In genomic region chr2:10477443-10478297, GRCh38 we compare ENCODE assay signal across 1 cellular context.
TF ChIP-seq lines count a peak whose summit lies in the region.

No MANE protein-coding gene starts in this region.

TF ChIP-seq in HepG2, 621 proteins besides CTCF, POLR2A, EP300 and RAD21 (continued from another document):
- TF ChIP-seq PHF5A (CRISPR knock-in tag; IDR thresholded peaks at IDR 0.05; ENCODE audit: low read depth, unreplicated experiment) (no peak), ZMYM3 (CRISPR knock-in tag; IDR thresholded peaks at IDR 0.05) (peak; percentile 48; the same call in 1 of the 2 replicates), ATF1 (CRISPR knock-in tag; IDR thresholded peaks at IDR 0.05) (0 out of 2 replicates have a peak, but pooled peaks have one; percentile 34), ZNF10 (CRISPR knock-in tag; IDR thresholded peaks at IDR 0.05; ENCODE audit: borderline replicate concordance, low read depth) (no peak), ZNF546 (CRISPR knock-in tag; conservative IDR thresholded peaks at IDR 0.05) (peak; percentile 25; the same call in 1 of the 2 replicates), ZNF235 (CRISPR knock-in tag; IDR thresholded peaks at IDR 0.05; ENCODE audit: borderline replicate concordance) (no peak), ZNF605 (CRISPR knock-in tag; IDR thresholded peaks at IDR 0.05) (peak; percentile 30; the same call in 1 of the 2 replicates), ZFY (CRISPR knock-in tag; IDR thresholded peaks at IDR 0.05) (no peak), RCOR2 (CRISPR knock-in tag; IDR thresholded peaks at IDR 0.05) (no peak), SALL1 (CRISPR knock-in tag; IDR thresholded peaks at IDR 0.05) (peak; percentile 42; the same call in 1 of the 2 replicates), FOSL1 (CRISPR knock-in tag; IDR thresholded peaks at IDR 0.05; ENCODE audit: borderline replicate concordance) (no peak), RARA (CRISPR knock-in tag; IDR thresholded peaks at IDR 0.05) (peak; percentile 24; the same call in 1 of the 2 replicates), ETV5 (CRISPR knock-in tag; IDR thresholded peaks at IDR 0.05; ENCODE audit: borderline replicate concordance) (peak; percentile 68; the same call in 1 of the 2 replicates), ZNF841 (CRISPR knock-in tag; IDR thresholded peaks at IDR 0.05; ENCODE audit: borderline replicate concordance) (no peak), ZNF30 (CRISPR knock-in tag; IDR thresholded peaks at IDR 0.05) (no peak), SKI (IDR thresholded peaks at IDR 0.05; ENCODE audit: partially characterized antibody) (no peak), KDM3A (CRISPR knock-in tag; IDR thresholded peaks at IDR 0.05; ENCODE audit: low read depth) (no peak), ZFX (CRISPR knock-in tag; IDR thresholded peaks at IDR 0.05; ENCODE audit: low read depth) (peak; percentile 49; the same call in 1 of the 2 replicates), KDM5B (CRISPR knock-in tag; IDR thresholded peaks at IDR 0.05; ENCODE audit: borderline replicate concordance) (no peak), ZNF350 (CRISPR knock-in tag; IDR thresholded peaks at IDR 0.05; ENCODE audit: borderline replicate concordance, low read depth) (0 out of 2 replicates have a peak, but pooled peaks have one; percentile 29), ZNF891 (CRISPR knock-in tag; IDR thresholded peaks at IDR 0.05) (no peak)
- TF ChIP-seq, protein P1, sequence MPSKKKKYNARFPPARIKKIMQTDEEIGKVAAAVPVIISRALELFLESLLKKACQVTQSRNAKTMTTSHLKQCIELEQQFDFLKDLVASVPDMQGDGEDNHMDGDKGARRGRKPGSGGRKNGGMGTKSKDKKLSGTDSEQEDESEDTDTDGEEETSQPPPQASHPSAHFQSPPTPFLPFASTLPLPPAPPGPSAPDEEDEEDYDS (CRISPR knock-in tag; IDR thresholded peaks at IDR 0.05), result peak; percentile 37; the same call in 1 of the 2 replicates
- TF ChIP-seq, protein P2, sequence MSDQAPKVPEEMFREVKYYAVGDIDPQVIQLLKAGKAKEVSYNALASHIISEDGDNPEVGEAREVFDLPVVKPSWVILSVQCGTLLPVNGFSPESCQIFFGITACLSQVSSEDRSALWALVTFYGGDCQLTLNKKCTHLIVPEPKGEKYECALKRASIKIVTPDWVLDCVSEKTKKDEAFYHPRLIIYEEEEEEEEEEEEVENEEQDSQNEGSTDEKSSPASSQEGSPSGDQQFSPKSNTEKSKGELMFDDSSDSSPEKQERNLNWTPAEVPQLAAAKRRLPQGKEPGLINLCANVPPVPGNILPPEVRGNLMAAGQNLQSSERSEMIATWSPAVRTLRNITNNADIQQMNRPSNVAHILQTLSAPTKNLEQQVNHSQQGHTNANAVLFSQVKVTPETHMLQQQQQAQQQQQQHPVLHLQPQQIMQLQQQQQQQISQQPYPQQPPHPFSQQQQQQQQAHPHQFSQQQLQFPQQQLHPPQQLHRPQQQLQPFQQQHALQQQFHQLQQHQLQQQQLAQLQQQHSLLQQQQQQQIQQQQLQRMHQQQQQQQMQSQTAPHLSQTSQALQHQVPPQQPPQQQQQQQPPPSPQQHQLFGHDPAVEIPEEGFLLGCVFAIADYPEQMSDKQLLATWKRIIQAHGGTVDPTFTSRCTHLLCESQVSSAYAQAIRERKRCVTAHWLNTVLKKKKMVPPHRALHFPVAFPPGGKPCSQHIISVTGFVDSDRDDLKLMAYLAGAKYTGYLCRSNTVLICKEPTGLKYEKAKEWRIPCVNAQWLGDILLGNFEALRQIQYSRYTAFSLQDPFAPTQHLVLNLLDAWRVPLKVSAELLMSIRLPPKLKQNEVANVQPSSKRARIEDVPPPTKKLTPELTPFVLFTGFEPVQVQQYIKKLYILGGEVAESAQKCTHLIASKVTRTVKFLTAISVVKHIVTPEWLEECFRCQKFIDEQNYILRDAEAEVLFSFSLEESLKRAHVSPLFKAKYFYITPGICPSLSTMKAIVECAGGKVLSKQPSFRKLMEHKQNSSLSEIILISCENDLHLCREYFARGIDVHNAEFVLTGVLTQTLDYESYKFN (CRISPR knock-in tag; conservative IDR thresholded peaks at IDR 0.05), result peak; percentile 30; the same call in 1 of the 2 replicates
- TF ChIP-seq, protein P3, sequence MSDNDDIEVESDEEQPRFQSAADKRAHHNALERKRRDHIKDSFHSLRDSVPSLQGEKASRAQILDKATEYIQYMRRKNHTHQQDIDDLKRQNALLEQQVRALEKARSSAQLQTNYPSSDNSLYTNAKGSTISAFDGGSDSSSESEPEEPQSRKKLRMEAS (IDR thresholded peaks at IDR 0.05), result peak; percentile 27; the same call in 1 of the 2 replicates
